In the genomic region with DNA sequence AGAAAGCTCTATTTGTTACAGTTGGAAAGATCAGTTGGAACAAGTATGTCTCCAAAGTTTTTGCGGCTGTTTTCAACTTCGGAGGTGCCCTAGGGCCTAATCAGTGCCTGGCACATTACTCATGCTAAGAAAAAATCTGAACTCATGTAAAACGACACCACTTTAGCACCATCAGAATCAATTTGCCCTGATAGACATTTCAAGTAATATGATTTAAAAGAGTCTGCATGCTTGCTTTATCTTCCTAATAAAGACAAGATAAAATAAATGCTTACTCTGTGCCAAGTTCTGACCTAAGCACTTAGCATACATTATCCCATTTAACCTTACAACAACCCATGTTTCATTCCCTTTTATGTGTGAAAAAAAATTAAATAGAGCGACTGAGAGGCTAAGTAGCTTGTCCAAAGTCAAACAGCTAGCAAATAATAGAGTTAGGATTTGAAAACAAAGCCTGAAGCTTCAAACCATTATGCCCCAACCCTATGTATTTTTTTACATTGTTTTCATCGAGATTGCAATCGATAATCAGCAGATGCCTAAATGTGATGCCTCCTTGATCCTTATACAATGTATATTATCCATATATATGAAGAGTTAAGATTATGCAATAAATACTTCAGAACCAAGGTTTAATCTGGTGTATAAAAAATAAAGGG, we compare ENCODE assay signal across 1 cellular context.
TF ChIP-seq lines count a peak whose summit lies in the region.

No MANE protein-coding gene starts in this region.

TF ChIP-seq in HEK293, 187 proteins besides CTCF, POLR2A, EP300 and RAD21 (continued from another document):
- TF ChIP-seq, protein P1, sequence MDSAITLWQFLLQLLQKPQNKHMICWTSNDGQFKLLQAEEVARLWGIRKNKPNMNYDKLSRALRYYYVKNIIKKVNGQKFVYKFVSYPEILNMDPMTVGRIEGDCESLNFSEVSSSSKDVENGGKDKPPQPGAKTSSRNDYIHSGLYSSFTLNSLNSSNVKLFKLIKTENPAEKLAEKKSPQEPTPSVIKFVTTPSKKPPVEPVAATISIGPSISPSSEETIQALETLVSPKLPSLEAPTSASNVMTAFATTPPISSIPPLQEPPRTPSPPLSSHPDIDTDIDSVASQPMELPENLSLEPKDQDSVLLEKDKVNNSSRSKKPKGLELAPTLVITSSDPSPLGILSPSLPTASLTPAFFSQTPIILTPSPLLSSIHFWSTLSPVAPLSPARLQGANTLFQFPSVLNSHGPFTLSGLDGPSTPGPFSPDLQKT (IDR thresholded peaks at IDR 0.05; ENCODE audit: borderline replicate concordance, low read depth, low read length), result no peak
- TF ChIP-seq KLF16 (tag by site-specific recombination; IDR thresholded peaks at IDR 0.05) (0 out of 2 replicates have a peak, but pooled peaks have one; percentile 22), ZNF174 (tag by site-specific recombination; IDR thresholded peaks at IDR 0.05) (no peak), GLIS2 (tag by site-specific recombination; IDR thresholded peaks at IDR 0.05) (no peak), ZNF426 (tag by site-specific recombination; IDR thresholded peaks at IDR 0.05) (no peak), KLF8 (tag by site-specific recombination; IDR thresholded peaks at IDR 0.05) (0 out of 2 replicates have a peak, but pooled peaks have one; percentile 22), ZNF658 (tag by site-specific recombination; IDR thresholded peaks at IDR 0.05) (no peak), ZXDB (tag by site-specific recombination; IDR thresholded peaks at IDR 0.05) (peak; percentile 74), ZNF785 (tag by site-specific recombination; IDR thresholded peaks at IDR 0.05) (no peak), ZNF701 (tag by site-specific recombination; IDR thresholded peaks at IDR 0.05) (no peak), ZNF596 (tag by site-specific recombination; IDR thresholded peaks at IDR 0.05) (no peak), ZEB2 (tag by site-specific recombination; IDR thresholded peaks at IDR 0.05) (peak; percentile 79; the same call in 1 of the 2 replicates), YY1 (tag by site-specific recombination; IDR thresholded peaks at IDR 0.05) (no peak), EGR2 (tag by site-specific recombination; IDR thresholded peaks at IDR 0.05; ENCODE audit: low read depth) (no peak), ZNF501 (tag by site-specific recombination; IDR thresholded peaks at IDR 0.05) (peak; percentile 79), ZNF391 (tag by site-specific recombination; IDR thresholded peaks at IDR 0.05; ENCODE audit: borderline replicate concordance, low read depth) (no peak), SCRT2 (tag by site-specific recombination; IDR thresholded peaks at IDR 0.05) (no peak), ZNF248 (tag by site-specific recombination; IDR thresholded peaks at IDR 0.05) (no peak), ZFP69B (tag by site-specific recombination; IDR thresholded peaks at IDR 0.05) (no peak), TCF7L2 (IDR thresholded peaks at IDR 0.05; ENCODE audit: borderline replicate concordance, low read depth, low read length) (peak; percentile 67; the same call in 1 of the 2 replicates), ZNF146 (tag by site-specific recombination; IDR thresholded peaks at IDR 0.05) (no peak), ZNF473 (tag by site-specific recombination; IDR thresholded peaks at IDR 0.05) (no peak), PRDM1 (tag by site-specific recombination; IDR thresholded peaks at IDR 0.05) (no peak), TRIM28 (IDR thresholded peaks at IDR 0.05; ENCODE audit: borderline replicate concordance, low read length) (no peak), ZNF274 (IDR thresholded peaks at IDR 0.05; ENCODE audit: low read length) (no peak), ZNF274 (tag by site-specific recombination; IDR thresholded peaks at IDR 0.05; ENCODE audit: borderline replicate concordance) (no peak), OSR2 (tag by site-specific recombination; IDR thresholded peaks at IDR 0.05) (peak; percentile 64; the same call in 1 of the 2 replicates), ZNF555 (tag by site-specific recombination; conservative IDR thresholded peaks at IDR 0.05) (no peak), ZNF560 (tag by site-specific recombination; IDR thresholded peaks at IDR 0.05; ENCODE audit: borderline replicate concordance) (no peak), FEZF1 (tag by site-specific recombination; IDR thresholded peaks at IDR 0.05) (peak; percentile 83), HOXD13 (CRISPR knock-in tag; IDR thresholded peaks at IDR 0.05; ENCODE audit: borderline replicate concordance) (0 out of 2 replicates have a peak, but pooled peaks have one; percentile 38), ZNF394 (tag by site-specific recombination; IDR thresholded peaks at IDR 0.05; ENCODE audit: borderline replicate concordance) (no peak)
- TF ChIP-seq, protein P2, sequence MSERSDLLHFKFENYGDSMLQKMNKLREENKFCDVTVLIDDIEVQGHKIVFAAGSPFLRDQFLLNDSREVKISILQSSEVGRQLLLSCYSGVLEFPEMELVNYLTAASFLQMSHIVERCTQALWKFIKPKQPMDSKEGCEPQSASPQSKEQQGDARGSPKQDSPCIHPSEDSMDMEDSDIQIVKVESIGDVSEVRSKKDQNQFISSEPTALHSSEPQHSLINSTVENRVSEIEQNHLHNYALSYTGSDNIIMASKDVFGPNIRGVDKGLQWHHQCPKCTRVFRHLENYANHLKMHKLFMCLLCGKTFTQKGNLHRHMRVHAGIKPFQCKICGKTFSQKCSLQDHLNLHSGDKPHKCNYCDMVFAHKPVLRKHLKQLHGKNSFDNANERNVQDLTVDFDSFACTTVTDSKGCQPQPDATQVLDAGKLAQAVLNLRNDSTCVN (tag by site-specific recombination; optimal IDR thresholded peaks at IDR 0.05), result no peak
- TF ChIP-seq, protein P3, sequence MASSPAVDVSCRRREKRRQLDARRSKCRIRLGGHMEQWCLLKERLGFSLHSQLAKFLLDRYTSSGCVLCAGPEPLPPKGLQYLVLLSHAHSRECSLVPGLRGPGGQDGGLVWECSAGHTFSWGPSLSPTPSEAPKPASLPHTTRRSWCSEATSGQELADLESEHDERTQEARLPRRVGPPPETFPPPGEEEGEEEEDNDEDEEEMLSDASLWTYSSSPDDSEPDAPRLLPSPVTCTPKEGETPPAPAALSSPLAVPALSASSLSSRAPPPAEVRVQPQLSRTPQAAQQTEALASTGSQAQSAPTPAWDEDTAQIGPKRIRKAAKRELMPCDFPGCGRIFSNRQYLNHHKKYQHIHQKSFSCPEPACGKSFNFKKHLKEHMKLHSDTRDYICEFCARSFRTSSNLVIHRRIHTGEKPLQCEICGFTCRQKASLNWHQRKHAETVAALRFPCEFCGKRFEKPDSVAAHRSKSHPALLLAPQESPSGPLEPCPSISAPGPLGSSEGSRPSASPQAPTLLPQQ (tag by site-specific recombination; IDR thresholded peaks at IDR 0.05), result peak; percentile 74
- TF ChIP-seq, protein P4, sequence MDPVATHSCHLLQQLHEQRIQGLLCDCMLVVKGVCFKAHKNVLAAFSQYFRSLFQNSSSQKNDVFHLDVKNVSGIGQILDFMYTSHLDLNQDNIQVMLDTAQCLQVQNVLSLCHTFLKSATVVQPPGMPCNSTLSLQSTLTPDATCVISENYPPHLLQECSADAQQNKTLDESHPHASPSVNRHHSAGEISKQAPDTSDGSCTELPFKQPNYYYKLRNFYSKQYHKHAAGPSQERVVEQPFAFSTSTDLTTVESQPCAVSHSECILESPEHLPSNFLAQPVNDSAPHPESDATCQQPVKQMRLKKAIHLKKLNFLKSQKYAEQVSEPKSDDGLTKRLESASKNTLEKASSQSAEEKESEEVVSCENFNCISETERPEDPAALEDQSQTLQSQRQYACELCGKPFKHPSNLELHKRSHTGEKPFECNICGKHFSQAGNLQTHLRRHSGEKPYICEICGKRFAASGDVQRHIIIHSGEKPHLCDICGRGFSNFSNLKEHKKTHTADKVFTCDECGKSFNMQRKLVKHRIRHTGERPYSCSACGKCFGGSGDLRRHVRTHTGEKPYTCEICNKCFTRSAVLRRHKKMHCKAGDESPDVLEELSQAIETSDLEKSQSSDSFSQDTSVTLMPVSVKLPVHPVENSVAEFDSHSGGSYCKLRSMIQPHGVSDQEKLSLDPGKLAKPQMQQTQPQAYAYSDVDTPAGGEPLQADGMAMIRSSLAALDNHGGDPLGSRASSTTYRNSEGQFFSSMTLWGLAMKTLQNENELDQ (tag by site-specific recombination; IDR thresholded peaks at IDR 0.05; ENCODE audit: low read depth), result no peak
- TF ChIP-seq, protein P5, sequence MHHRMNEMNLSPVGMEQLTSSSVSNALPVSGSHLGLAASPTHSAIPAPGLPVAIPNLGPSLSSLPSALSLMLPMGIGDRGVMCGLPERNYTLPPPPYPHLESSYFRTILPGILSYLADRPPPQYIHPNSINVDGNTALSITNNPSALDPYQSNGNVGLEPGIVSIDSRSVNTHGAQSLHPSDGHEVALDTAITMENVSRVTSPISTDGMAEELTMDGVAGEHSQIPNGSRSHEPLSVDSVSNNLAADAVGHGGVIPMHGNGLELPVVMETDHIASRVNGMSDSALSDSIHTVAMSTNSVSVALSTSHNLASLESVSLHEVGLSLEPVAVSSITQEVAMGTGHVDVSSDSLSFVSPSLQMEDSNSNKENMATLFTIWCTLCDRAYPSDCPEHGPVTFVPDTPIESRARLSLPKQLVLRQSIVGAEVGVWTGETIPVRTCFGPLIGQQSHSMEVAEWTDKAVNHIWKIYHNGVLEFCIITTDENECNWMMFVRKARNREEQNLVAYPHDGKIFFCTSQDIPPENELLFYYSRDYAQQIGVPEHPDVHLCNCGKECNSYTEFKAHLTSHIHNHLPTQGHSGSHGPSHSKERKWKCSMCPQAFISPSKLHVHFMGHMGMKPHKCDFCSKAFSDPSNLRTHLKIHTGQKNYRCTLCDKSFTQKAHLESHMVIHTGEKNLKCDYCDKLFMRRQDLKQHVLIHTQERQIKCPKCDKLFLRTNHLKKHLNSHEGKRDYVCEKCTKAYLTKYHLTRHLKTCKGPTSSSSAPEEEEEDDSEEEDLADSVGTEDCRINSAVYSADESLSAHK (tag by site-specific recombination; IDR thresholded peaks at IDR 0.05), result 0 out of 2 replicates have a peak, but pooled peaks have one; percentile 34
- TF ChIP-seq, protein P6, sequence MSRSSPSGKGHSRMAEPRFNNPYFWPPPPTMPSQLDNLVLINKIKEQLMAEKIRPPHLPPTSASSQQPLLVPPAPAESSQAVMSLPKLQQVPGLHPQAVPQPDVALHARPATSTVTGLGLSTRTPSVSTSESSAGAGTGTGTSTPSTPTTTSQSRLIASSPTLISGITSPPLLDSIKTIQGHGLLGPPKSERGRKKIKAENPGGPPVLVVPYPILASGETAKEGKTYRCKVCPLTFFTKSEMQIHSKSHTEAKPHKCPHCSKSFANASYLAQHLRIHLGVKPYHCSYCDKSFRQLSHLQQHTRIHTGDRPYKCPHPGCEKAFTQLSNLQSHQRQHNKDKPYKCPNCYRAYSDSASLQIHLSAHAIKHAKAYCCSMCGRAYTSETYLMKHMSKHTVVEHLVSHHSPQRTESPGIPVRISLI (tag by site-specific recombination; IDR thresholded peaks at IDR 0.05), result peak; percentile 75; the same call in 1 of the 2 replicates
- TF ChIP-seq, protein P7, sequence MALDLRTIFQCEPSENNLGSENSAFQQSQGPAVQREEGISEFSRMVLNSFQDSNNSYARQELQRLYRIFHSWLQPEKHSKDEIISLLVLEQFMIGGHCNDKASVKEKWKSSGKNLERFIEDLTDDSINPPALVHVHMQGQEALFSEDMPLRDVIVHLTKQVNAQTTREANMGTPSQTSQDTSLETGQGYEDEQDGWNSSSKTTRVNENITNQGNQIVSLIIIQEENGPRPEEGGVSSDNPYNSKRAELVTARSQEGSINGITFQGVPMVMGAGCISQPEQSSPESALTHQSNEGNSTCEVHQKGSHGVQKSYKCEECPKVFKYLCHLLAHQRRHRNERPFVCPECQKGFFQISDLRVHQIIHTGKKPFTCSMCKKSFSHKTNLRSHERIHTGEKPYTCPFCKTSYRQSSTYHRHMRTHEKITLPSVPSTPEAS (tag by site-specific recombination; IDR thresholded peaks at IDR 0.05), result no peak
TF ChIP-seq in HEK293: peak in this region for 22.
